26 cellular contexts compared by ENCODE assay signal in genomic region chr17:67046398-67046797, GRCh38. TPM values are rescaled to one million over a fixed set of nuclear protein-coding genes. Genes with fewer than 3 reads are reported as not detected.
DNase-seq lines count a peak whose midpoint lies in the region; ATAC-seq, FAIRE-seq and TF ChIP-seq lines count a peak whose summit lies in the region.
"Had no signal": no experiment of that assay in that cellular context is flagged by ENCODE, and none has a peak within 500 bp of the region (broad histone marks: within the 10 kb centered on the region; RNA-seq: fewer than 3 reads in every experiment).

No MANE protein-coding gene starts in this region.

- TF ChIP-seq CTCF in PC-3 (conservative IDR thresholded peaks at IDR 0.05; ENCODE audit: low read depth, low read length): no peak
- TF ChIP-seq CTCF in glutamatergic neuron (IDR thresholded peaks at IDR 0.05; ENCODE audit: partially characterized antibody, unreplicated experiment): no peak
- TF ChIP-seq CTCF in nephron (IDR thresholded peaks at IDR 0.05; ENCODE audit: unreplicated experiment in 3 of 3): no peak
- TF ChIP-seq CTCF in tibial artery (IDR thresholded peaks at IDR 0.05): no peak

- H3K4me2 ChIP-seq in PC-3 (ENCODE audit: low read length): no peak overlapping the region
- H3K4me2 ChIP-seq: BLaER1 treated with 17β-estradiol and CSF1 and Interleukin-3, amounts not matched to agents 10 nM and 100 nM had no signal

- intact Hi-C loops in PC-3 (cut with micrococcal nuclease) (no loop called here), tibial artery (cut with DNase I; ENCODE audit: low total_unique reads) (no loop called here)

- no peaks in the 10 kb centered on the region for H3F3A ChIP-seq in PC-3 (ENCODE audit: low read length, unreplicated experiment)

- H3K4me1 ChIP-seq in PC-3 (ENCODE audit: insufficient read depth, low read length) (0 out of 2 replicates have a peak, but pooled peaks cover 7% of the 10 kb centered on the region), small intestine (ENCODE audit: control insufficient read depth in 2 of 2, insufficient read depth in 1 of 2, low read depth in 1 of 2, low read length in 1 of 2) (no peaks in the 10 kb centered on the region), tibial artery (no peaks in the 10 kb centered on the region)

- H3K9me3 ChIP-seq in PC-3 (ENCODE audit: low read length) (peaks cover 10% of the 10 kb centered on the region; the same call in 1 of the 2 replicates), small intestine (ENCODE audit: control insufficient read depth, low read depth) (no peaks in the 10 kb centered on the region), tibial artery (peaks cover 4 to 23% (median 13%) of the 10 kb centered on the region in 3 donors)

- H3K4me3 Mint-ChIP-seq in glutamatergic neuron (ENCODE audit: unreplicated experiment): no peak overlapping the region
- peak overlapping the region in 2 of 3 experiments; percentile 6 to 84 for H3K4me3 Mint-ChIP-seq in nephron
- H3K4me3 Mint-ChIP-seq: CD8-positive, alpha-beta T cell; HFFc6 had no signal

- H3K79me2 ChIP-seq in PC-3 (ENCODE audit: low read length): no peaks in the 10 kb centered on the region

- H3K27me3 Mint-ChIP-seq in glutamatergic neuron (ENCODE audit: unreplicated experiment) (peaks cover 8% of the 10 kb centered on the region), nephron (ENCODE audit: low read depth) (no peaks in the 10 kb centered on the region)

- no peak overlapping the region for H3K27ac ChIP-seq in PC-3 (ENCODE audit: low read length)
- H3K27ac ChIP-seq in small intestine (ENCODE audit: low read depth in 1 of 2, low read length in 1 of 2): no peak overlapping the region
- H3K27ac ChIP-seq in tibial artery: no peak overlapping the region
- H3K27ac ChIP-seq: BLaER1 treated with 17β-estradiol and CSF1 and Interleukin-3, amounts not matched to agents 10 nM and 100 nM had no signal

- BruUV-seq in PC-3 (replicated peaks; lab: Mats Ljungman, UMichigan): no TSS peak

- no peak overlapping the region for H2AFZ ChIP-seq in PC-3 (ENCODE audit: low read length)

- WGBS in small intestine, 3 donors: 10 to 56% (median 39%) methylated on average over 4 of the region's 4 CpGs

- peak overlapping the region; percentile 36 for H3K27ac Mint-ChIP-seq in glutamatergic neuron (ENCODE audit: unreplicated experiment)
- peak overlapping the region in 2 of 3 experiments; percentile 24 to 54 for H3K27ac Mint-ChIP-seq in nephron
- H3K27ac Mint-ChIP-seq: CD8-positive, alpha-beta T cell; HFFc6 had no signal

- no peak for DNase-seq in PC-3
- DNase-seq in glutamatergic neuron: no peak
- DNase-seq in small intestine: peak; percentile 69
- DNase-seq in T-helper 2 cell: no peak
- no peak for DNase-seq in tibial artery
- no peak for DNase-seq in amniotic stem cell (lab: John Stamatoyannopoulos, UW)
- DNase-seq: CD8-positive, alpha-beta T cell; DMS153; H7; HFFc6; NCI-H1092; NCI-H1436; NCI-H187 treated with DMSO at 0.1 percent for 48 hours; NCI-H226; NCI-H510A treated with DMSO at 0.1 percent for 48 hours; Right ventricle myocardium superior had no signal

- H3K36me3 ChIP-seq in PC-3 (ENCODE audit: low read depth, low read length): no peaks in the 10 kb centered on the region
- H3K36me3 ChIP-seq in small intestine (ENCODE audit: control insufficient read depth in 2 of 2, insufficient read depth in 2 of 2, low read length in 2 of 2): peaks cover 0 to 2% of the 10 kb centered on the region in 2 donors
- H3K36me3 ChIP-seq in tibial artery: no peaks in the 10 kb centered on the region
- H3K36me3 ChIP-seq: BLaER1 treated with 17β-estradiol and CSF1 and Interleukin-3, amounts not matched to agents 10 nM and 100 nM had no signal

- H3K9me2 ChIP-seq in PC-3 (replicated peaks; ENCODE audit: low read length): no peaks in the 10 kb centered on the region

- no peak overlapping the region for H3K4me3 ChIP-seq in PC-3 (ENCODE audit: low read length)
- no peak overlapping the region for H3K4me3 ChIP-seq in small intestine (ENCODE audit: low read depth in 1 of 2, low read length in 2 of 2)
- no peak overlapping the region for H3K4me3 ChIP-seq in tibial artery
- H3K4me3 ChIP-seq: BLaER1 treated with 17β-estradiol and CSF1 and Interleukin-3, amounts not matched to agents 10 nM and 100 nM; K562 had no signal

- H3K9ac ChIP-seq in PC-3 (ENCODE audit: low read length): no peak overlapping the region
- H3K9ac ChIP-seq: BLaER1 treated with 17β-estradiol and CSF1 and Interleukin-3, amounts not matched to agents 10 nM and 100 nM had no signal

- H3K9me3 Mint-ChIP-seq in glutamatergic neuron (ENCODE audit: unreplicated experiment) (peaks cover 20% of the 10 kb centered on the region), nephron (peaks cover 24% of the 10 kb centered on the region)

- no peak for FAIRE-seq in small intestine (lab: Jason Lieb, UNC)
- FAIRE-seq: GM12891, GM19239, HepG2, K562 had no signal

- ATAC-seq in PC-3 (peak; percentile 75), GM21367 (IDR thresholded peaks at IDR 0.05; ENCODE audit: unreplicated experiment) (no peak)
- ATAC-seq: CD8-positive, alpha-beta T cell; HepG2; K562 had no signal

- H4K20me1 ChIP-seq in PC-3 (ENCODE audit: low read length): no peaks in the 10 kb centered on the region
- H4K20me1 ChIP-seq: BLaER1 treated with 17β-estradiol and CSF1 and Interleukin-3, amounts not matched to agents 10 nM and 100 nM had no signal

- H3K4me1 Mint-ChIP-seq in glutamatergic neuron (ENCODE audit: low read depth, unreplicated experiment) (peaks cover 12% of the 10 kb centered on the region), nephron (peaks cover 37% of the 10 kb centered on the region)

- POLR2A ChIA-PET in PC-3 (lab: Charles Lee; ENCODE audit: unreplicated experiment): interaction anchor here (0.6 kb wide), 1 partner anchor 737 kb away, joined by 11 read pairs; no protein-coding TSS in a partner anchor

- no peaks in the 10 kb centered on the region for H3K27me3 ChIP-seq in PC-3 (ENCODE audit: low read length)
- no peaks in the 10 kb centered on the region for H3K27me3 ChIP-seq in small intestine (ENCODE audit: control insufficient read depth in 2 of 2, insufficient read depth in 2 of 2, low read length in 2 of 2)
- H3K27me3 ChIP-seq in tibial artery: no peaks in the 10 kb centered on the region
- H3K27me3 ChIP-seq: BLaER1 treated with 17β-estradiol and CSF1 and Interleukin-3, amounts not matched to agents 10 nM and 100 nM had no signal

- CTCF ChIA-PET in PC-3 (lab: Charles Lee): no interaction called here

- H3K36me3 Mint-ChIP-seq in glutamatergic neuron (ENCODE audit: unreplicated experiment) (peaks cover 18% of the 10 kb centered on the region), nephron (ENCODE audit: low read depth) (peaks cover 6% of the 10 kb centered on the region)

RNA-seq across cellular contexts. Expression of gene CACNG1, which starts 2.0 kb away (rescaled TPM):
- total RNA-seq in PC-3 (2014; rRNA removed): not detected in 2 replicates
- total RNA-seq in glutamatergic neuron (ENCODE audit: unreplicated experiment): not detected
- polyA plus RNA-seq in small intestine: not detected
- total RNA-seq: CD8-positive, alpha-beta T cell; G401; H7; HepG2; HFFc6; K562; OCI-LY7; Right ventricle myocardium superior; RPMI7951 had no signal
- polyA plus RNA-seq: HepG2, K562 had no signal
